13 cellular contexts compared by ENCODE assay signal in genomic region chr6:12845224-12846004, GRCh38.
DNase-seq lines count a peak whose midpoint lies in the region; ATAC-seq and TF ChIP-seq lines count a peak whose summit lies in the region.
"Had no signal": no experiment of that assay in that cellular context is flagged by ENCODE, and none has a peak within 500 bp of the region (broad histone marks: within the 10 kb centered on the region; RNA-seq: fewer than 3 reads in every experiment).

No MANE protein-coding gene starts in this region.

- H3K4me1 ChIP-seq in HEK293 (ENCODE audit: control insufficient read depth, insufficient read depth, low read length) (no peaks in the 10 kb centered on the region), GM23248 (ENCODE audit: insufficient read depth) (peaks cover 10% of the 10 kb centered on the region)
- H3K4me1 ChIP-seq: SJSA1 had no signal

- no peak overlapping the region for H3K27ac ChIP-seq in HEK293 (ENCODE audit: extremely low read depth, low read depth, low read length)
- no peak overlapping the region for H3K27ac ChIP-seq in GM23248
- H3K27ac ChIP-seq: C4-2B, SJSA1 had no signal

- H3F3A ChIP-seq in GM23248 (ENCODE audit: insufficient read depth) = 0 out of 2 replicates have a peak, but pooled peaks cover 3% of the 10 kb centered on the region

- 75 to 77% methylated on average over 10 of the region's 10 CpGs for WGBS in GM23248 (ENCODE audit: low coverage in 1 of 2, low lambda C conversion rate in 2 of 2, missing lambda C conversion rate in 2 of 2), 2 experiments

- CTCF ChIA-PET in HEK293 (lab: Yijun Ruan, JAX) = interaction anchor here (0.7 to 1.5 kb wide), 7 partner anchors 9 to 486 kb away, joined by 3 to 10 read pairs (median 4); no protein-coding TSS in a partner anchor

- no peak overlapping the region for H3K9ac ChIP-seq in GM23248

- H4K20me1 ChIP-seq in GM23248 (ENCODE audit: insufficient read depth) = no peaks in the 10 kb centered on the region

- no peaks in the 10 kb centered on the region for H3K79me2 ChIP-seq in GM23248 (ENCODE audit: insufficient read depth)

- POLR2A ChIA-PET in HEK293 (lab: Yijun Ruan, JAX) = no interaction called here

- no peak for TF ChIP-seq CTCF in HEK293 (tag by site-specific recombination; IDR thresholded peaks at IDR 0.05)

- H3K36me3 ChIP-seq in HEK293 (ENCODE audit: control insufficient read depth in 2 of 2, insufficient read depth in 1 of 2, low read length in 2 of 2) = no peaks in the 10 kb centered on the region
- H3K36me3 ChIP-seq in GM23248 (ENCODE audit: low read depth) = no peaks in the 10 kb centered on the region
- H3K36me3 ChIP-seq: SJSA1 had no signal

- no peak overlapping the region for H3K4me3 ChIP-seq in HEK293 (ENCODE audit: low read depth, low read length)
- H3K4me3 ChIP-seq in GM23248 = no peak overlapping the region
- H3K4me3 ChIP-seq: SJSA1 had no signal

- no peak overlapping the region for H3K4me2 ChIP-seq in GM23248 (ENCODE audit: unreplicated experiment)

- TF ChIP-seq POLR2A in GM18505 (IDR thresholded peaks at IDR 0.05; ENCODE audit: borderline replicate concordance, extremely low read depth, insufficient read depth, insufficient read length) = no peak

- DNase-seq in NCI-H2081 (lab: John Stamatoyannopoulos, UW) = peak; percentile 13 to 33
- no peak for DNase-seq in NCI-H2081 treated with DMSO at 0.1 percent for 48 hours (lab: John Stamatoyannopoulos, UW)
- peak; percentile 31 for DNase-seq in cerebellum (ENCODE audit: low spot score)
- DNase-seq in superior temporal gyrus (ENCODE audit: extremely low spot score) = peak; percentile 40
- no peak for DNase-seq in GM23248
- DNase-seq: CD8-positive, alpha-beta memory T cell; Karpas-422; NCI-H1417 treated with DMSO at 0.1 percent for 48 hours had no signal

- no peak for ATAC-seq in GM18505 (IDR thresholded peaks at IDR 0.05; ENCODE audit: unreplicated experiment)
- ATAC-seq: Right ventricle myocardium inferior had no signal

- no peaks in the 10 kb centered on the region for H3K9me3 ChIP-seq in HEK293 (ENCODE audit: control insufficient read depth, insufficient read depth, low read depth, low read length)
- no peaks in the 10 kb centered on the region for H3K9me3 ChIP-seq in GM23248 (ENCODE audit: low read depth)
- H3K9me3 ChIP-seq: SJSA1 had no signal

- H2AFZ ChIP-seq in GM23248 = no peak overlapping the region

- H3K9me2 ChIP-seq in GM23248 (ENCODE audit: insufficient read depth) = no peaks in the 10 kb centered on the region

- no peaks in the 10 kb centered on the region for H3K27me3 ChIP-seq in GM23248 (replicated peaks; ENCODE audit: insufficient read depth)

- in situ Hi-C loops in GM23248 (cut with MboI) = no loop called here

TF ChIP-seq in HEK293, 187 proteins besides CTCF, POLR2A, EP300 and RAD21:
- TF ChIP-seq ZNF394 (tag by site-specific recombination; IDR thresholded peaks at IDR 0.05; ENCODE audit: borderline replicate concordance) (no peak), ZNF600 (tag by site-specific recombination; IDR thresholded peaks at IDR 0.05) (0 out of 2 replicates have a peak, but pooled peaks have one; percentile 16)

Comparison
In these comparisons a context has a peak if more than half of its experiments do, and no peak if none do; other contexts are left out.
1. DNase-seq: peak in NCI-H2081 (2 of 2), cerebellum (single experiment) and superior temporal gyrus (single experiment); none in NCI-H2081 treated with DMSO at 0.1 percent for 48 hours (single experiment) and GM23248 (single experiment).